22 cellular contexts compared by ENCODE assay signal in genomic region chr5:79791843-79792242, GRCh38.
"Had no signal": no experiment of that assay in that cellular context is flagged by ENCODE, and none has a peak within 500 bp of the region (broad histone marks: within the 10 kb centered on the region; RNA-seq: fewer than 3 reads in every experiment).

No MANE protein-coding gene starts in this region.

- H3K4me3 ChIP-seq: breast epithelium, left lung, thoracic aorta, upper lobe of left lung had no signal

- H3K9me3 Mint-ChIP-seq: activated B cell treated with CpG ODN at 0.5 μM for 24 hours; activated CD4-positive, alpha-beta memory T cell treated with anti-CD3 and anti-CD28 coated beads for 36 hours; activated naive CD8-positive, alpha-beta T cell treated with anti-CD3 and anti-CD28 coated beads for 36 hours; endodermal cell; memory B cell; natural killer cell treated with Interleukin-12 subunit alpha and Interleukin-12 subunit beta and Interleukin-15 and Interleukin-18, amount 100 ng/mL, for 72 hours; stimulated activated naive B cell treated with anti-CD40 and anti-IgM and Interleukin-4, amounts not matched to agents 10 μg/mL and 1 μg/mL and 100 μg/mL, for 72 hours had no signal

- H3K4me1 ChIP-seq: breast epithelium, left lung, parathyroid adenoma, upper lobe of left lung had no signal

- H3K27ac Mint-ChIP-seq: activated B cell treated with CpG ODN at 0.5 μM for 24 hours; activated CD4-positive, alpha-beta memory T cell treated with anti-CD3 and anti-CD28 coated beads for 36 hours; activated naive CD8-positive, alpha-beta T cell treated with anti-CD3 and anti-CD28 coated beads for 36 hours; endodermal cell; memory B cell; natural killer cell treated with Interleukin-12 subunit alpha and Interleukin-12 subunit beta and Interleukin-15 and Interleukin-18, amount 100 ng/mL, for 72 hours; stimulated activated naive B cell treated with anti-CD40 and anti-IgM and Interleukin-4, amounts not matched to agents 10 μg/mL and 1 μg/mL and 100 μg/mL, for 72 hours had no signal

- H3K27ac ChIP-seq: breast epithelium, left lung, neutrophil, parathyroid adenoma, thoracic aorta, upper lobe of left lung had no signal

- H3K9me3 ChIP-seq: breast epithelium, left lung, neutrophil, thoracic aorta, upper lobe of left lung had no signal

- H3K27me3 ChIP-seq: breast epithelium, left lung, neutrophil, upper lobe of left lung had no signal

- H2AFZ ChIP-seq: parathyroid adenoma had no signal

- DNase-seq: activated B cell treated with CpG ODN at 0.5 μM for 24 hours; activated CD4-positive, alpha-beta memory T cell treated with anti-CD3 and anti-CD28 coated beads for 36 hours; activated CD4-positive, alpha-beta T cell treated with anti-CD3 and anti-CD28 coated beads for 4 hours; activated naive CD4-positive, alpha-beta T cell treated with Interleukin-2 at 50 U/mL for 16 hours; activated naive CD8-positive, alpha-beta T cell treated with anti-CD3 and anti-CD28 coated beads for 36 hours; activated T-cell treated with anti-CD3 and anti-CD28 coated beads, Interleukin-2, amount 50 U/mL, for 48 hours; cortex of kidney; endodermal cell; left lung; stimulated activated CD4-positive, alpha-beta T cell treated with anti-CD3 and anti-CD28 coated beads, Interleukin-2, amount 100 ng/mL, for 48 hours; stimulated activated CD8-positive, alpha-beta memory T cell treated with anti-CD3 and anti-CD28 coated beads, Interleukin-4, amount 100 ng/mL, for 48 hours; stimulated activated naive B cell treated with anti-CD40 and anti-IgM and Interleukin-4, amounts not matched to agents 10 μg/mL and 1 μg/mL and 100 μg/mL, for 72 hours; T-helper 1 cell; T-helper 9 cell; upper lobe of left lung had no signal

- H3K36me3 ChIP-seq: breast epithelium, left lung, neutrophil, thoracic aorta, upper lobe of left lung had no signal

- H3K36me3 Mint-ChIP-seq: activated naive CD8-positive, alpha-beta T cell treated with anti-CD3 and anti-CD28 coated beads for 36 hours; memory B cell; natural killer cell treated with Interleukin-12 subunit alpha and Interleukin-12 subunit beta and Interleukin-15 and Interleukin-18, amount 100 ng/mL, for 72 hours; stimulated activated naive B cell treated with anti-CD40 and anti-IgM and Interleukin-4, amounts not matched to agents 10 μg/mL and 1 μg/mL and 100 μg/mL, for 72 hours had no signal

- H3K4me1 Mint-ChIP-seq: activated B cell treated with CpG ODN at 0.5 μM for 24 hours; activated naive CD8-positive, alpha-beta T cell treated with anti-CD3 and anti-CD28 coated beads for 36 hours; memory B cell; stimulated activated naive B cell treated with anti-CD40 and anti-IgM and Interleukin-4, amounts not matched to agents 10 μg/mL and 1 μg/mL and 100 μg/mL, for 72 hours had no signal

- ATAC-seq: natural killer cell treated with Interleukin-12 subunit alpha and Interleukin-12 subunit beta and Interleukin-15 and Interleukin-18, amount 100 ng/mL, for 72 hours; sciatic nerve; stimulated activated naive B cell treated with anti-CD40 and anti-IgM and Interleukin-4, amounts not matched to agents 10 μg/mL and 1 μg/mL and 100 μg/mL, for 72 hours had no signal

- H3K4me3 Mint-ChIP-seq: activated B cell treated with CpG ODN at 0.5 μM for 24 hours; activated CD4-positive, alpha-beta memory T cell treated with anti-CD3 and anti-CD28 coated beads for 36 hours; activated naive CD8-positive, alpha-beta T cell treated with anti-CD3 and anti-CD28 coated beads for 36 hours; endodermal cell; memory B cell; natural killer cell treated with Interleukin-12 subunit alpha and Interleukin-12 subunit beta and Interleukin-15 and Interleukin-18, amount 100 ng/mL, for 72 hours; stimulated activated naive B cell treated with anti-CD40 and anti-IgM and Interleukin-4, amounts not matched to agents 10 μg/mL and 1 μg/mL and 100 μg/mL, for 72 hours had no signal

- H3K79me2 ChIP-seq: parathyroid adenoma had no signal
